ENCODE assay signal across 10 cellular contexts in genomic region chr14:23468704-23469126, GRCh38. TPM values are rescaled to one million over a fixed set of nuclear protein-coding genes. Genes with fewer than 3 reads are reported as not detected.
DNase-seq lines count a peak whose midpoint lies in the region; ATAC-seq and TF ChIP-seq lines count a peak whose summit lies in the region.
"Had no signal": no experiment of that assay in that cellular context is flagged by ENCODE, and none has a peak within 500 bp of the region (broad histone marks: within the 10 kb centered on the region; RNA-seq: fewer than 3 reads in every experiment).

No MANE protein-coding gene starts in this region.

- peak overlapping the region; percentile 6 for H3K4me3 ChIP-seq in GM12875 (ENCODE audit: low read depth, low read length)
- H3K4me3 ChIP-seq in Peyer's patch = peak overlapping the region; percentile 34 to 99 (median 74)
- peak overlapping the region; percentile 40 to 82 for H3K4me3 ChIP-seq in foreskin fibroblast (ENCODE audit: low read depth in 1 of 2, low read length in 2 of 2)
- peak overlapping the region; percentile 24 to 96 (median 69) for H3K4me3 ChIP-seq in sigmoid colon

- TF ChIP-seq CTCF in GM12875 (IDR thresholded peaks at IDR 0.05; ENCODE audit: borderline replicate concordance, insufficient read depth, low read depth, low read length) (no peak), Peyer's patch (IDR thresholded peaks at IDR 0.05) (no peak), foreskin fibroblast (IDR thresholded peaks at IDR 0.05; ENCODE audit: low read depth, low read length) (no peak), sigmoid colon (IDR thresholded peaks at IDR 0.05) (no peak)

- H3K36me3 ChIP-seq in Peyer's patch (peaks cover 0 to 25% (median 0%) of the 10 kb centered on the region in 3 donors), sigmoid colon (peaks cover 0 to 30% (median 25%) of the 10 kb centered on the region in 4 donors)

- DNase-seq in Peyer's patch (no peak), foreskin fibroblast (no peak), sigmoid colon (no peak)
- no peak for DNase-seq in stimulated activated CD4-positive, alpha-beta T cell treated with anti-CD3 and anti-CD28 coated beads, Interleukin-1b, Interleukin-23, amount 100 ng/mL, for 48 hours

- intact Hi-C loops in sigmoid colon (cut with DNase I) = loop anchor here (2.0 to 5.0 kb wide), 3 partner anchors 102 to 974 kb away; partner anchors contain the start of gene SDR39U1

- WGBS in sigmoid colon, 2 donors = 86 to 91% methylated on average over 15 of the region's 15 CpGs

- no peaks in the 10 kb centered on the region for H3K27me3 ChIP-seq in Peyer's patch
- no peaks in the 10 kb centered on the region for H3K27me3 ChIP-seq in sigmoid colon

- H3K9me3 ChIP-seq in Peyer's patch = no peaks in the 10 kb centered on the region
- no peaks in the 10 kb centered on the region for H3K9me3 ChIP-seq in sigmoid colon

- TF ChIP-seq POLR2A in Peyer's patch (IDR thresholded peaks at IDR 0.05) (no peak), sigmoid colon (IDR thresholded peaks at IDR 0.05) (no peak)

- H3K4me1 ChIP-seq in Peyer's patch = peaks cover 0 to 6% (median 0%) of the 10 kb centered on the region in 4 donors
- peaks cover 0 to 13% (median 7%) of the 10 kb centered on the region in 4 donors for H3K4me1 ChIP-seq in sigmoid colon

- TF ChIP-seq EP300 in sigmoid colon (IDR thresholded peaks at IDR 0.05) = no peak

- ATAC-seq in GM21529 (IDR thresholded peaks at IDR 0.05; ENCODE audit: unreplicated experiment) = no peak
- ATAC-seq in GM21390 (IDR thresholded peaks at IDR 0.05; ENCODE audit: unreplicated experiment) = no peak
- ATAC-seq in HG03139 (IDR thresholded peaks at IDR 0.05; ENCODE audit: unreplicated experiment) = no peak

- peak overlapping the region; percentile 69 to 86 (median 78) for H3K27ac ChIP-seq in Peyer's patch
- H3K27ac ChIP-seq in sigmoid colon = peak overlapping the region; percentile 82 to 89 (median 86)

RNA-seq across cellular contexts. Expression of gene NGDN, which starts 0.8 kb away (rescaled TPM):
- total RNA-seq in Peyer's patch (10 to 100 TPM; 25.5 to 61.9 (median 35.4) TPM), sigmoid colon (10 to 100 TPM; 23.3 to 46.2 (median 42.7) TPM)
- polyA plus RNA-seq in sigmoid colon = 10 to 100 TPM; 28.2 to 39.6 (median 28.7) TPM

RNA-seq across cellular contexts. Expression of gene MYH7, which starts 33.3 kb away (rescaled TPM):
- total RNA-seq in Peyer's patch (under 1 TPM in 3 of 4 donors, not detected in 1; 0.18 to 0.40 (median 0.19) TPM), sigmoid colon (under 1 TPM in 2 of 4 donors, not detected in 2; under 0.01 to 0.14 TPM)
- polyA plus RNA-seq in sigmoid colon = 10 to 100 TPM in 1 of 3 donors, 1 to 10 TPM in 1, under 1 TPM in 1; 0.28 to 11.6 (median 3.6) TPM
- total RNA-seq: activated CD8-positive, alpha-beta memory T cell treated with anti-CD3 and anti-CD28 coated beads for 36 hours; M059J had no signal

Comparison
In these comparisons a context has a peak if more than half of its experiments do, and no peak if none do; other contexts are left out.
1. H3K4me3 ChIP-seq: peak in every context shown above with its lines; median percentile 74 in Peyer's patch; 69 in sigmoid colon; 61 in foreskin fibroblast; 6 in GM12875.